ENCODE assay signal across 20 cellular contexts in genomic region chr6:43933111-43933885, GRCh38.
DNase-seq lines count a peak whose midpoint lies in the region; ATAC-seq and TF ChIP-seq lines count a peak whose summit lies in the region.
"Had no signal": no experiment of that assay in that cellular context is flagged by ENCODE, and none has a peak within 500 bp of the region (broad histone marks: within the 10 kb centered on the region; RNA-seq: fewer than 3 reads in every experiment).

No MANE protein-coding gene starts in this region.

- H3K4me3 ChIP-seq in cardiac muscle cell = no peak overlapping the region
- H3K4me3 ChIP-seq in heart right ventricle = no peak overlapping the region
- H3K4me3 ChIP-seq: A549, stomach had no signal

- H3K36me3 Mint-ChIP-seq in dendritic cell treated with granulocyte-macrophage colony-stimulating factor and Interleukin-4, amounts not matched to agents 40 ng/mL and 50 ng/mL, for 4 days (ENCODE audit: low read depth) = no peaks in the 10 kb centered on the region
- no peaks in the 10 kb centered on the region for H3K36me3 Mint-ChIP-seq in mesothelial cell of epicardium
- H3K36me3 Mint-ChIP-seq in type B pancreatic cell = no peaks in the 10 kb centered on the region
- H3K36me3 Mint-ChIP-seq: activated CD4-positive, alpha-beta memory T cell treated with anti-CD3 and anti-CD28 coated beads for 36 hours; naive thymus-derived CD4-positive, alpha-beta T cell had no signal

- H3K9me3 ChIP-seq in cardiac muscle cell (ENCODE audit: low read depth) = no peaks in the 10 kb centered on the region
- H3K9me3 ChIP-seq in heart right ventricle = no peaks in the 10 kb centered on the region
- H3K9me3 ChIP-seq: A549, stomach had no signal

- DNase-seq in cardiac muscle cell (ENCODE audit: low read depth in 1 of 2, low spot score in 1 of 2) (no peak), heart right ventricle (no peak), mesothelial cell of epicardium (ENCODE audit: low spot score in 2 of 2, unreplicated experiment in 2 of 2) (no peak), type B pancreatic cell (ENCODE audit: extremely low spot score, unreplicated experiment) (no peak), anterior cingulate cortex (lab: John Stamatoyannopoulos, UW) (no peak), OCI-M2 (lab: John Stamatoyannopoulos, UW; ENCODE audit: unreplicated experiment) (no peak)
- no peak for DNase-seq in central memory CD4-positive, alpha-beta T cell
- DNase-seq: activated CD4-positive, alpha-beta memory T cell treated with anti-CD3 and anti-CD28 coated beads for 36 hours; activated T-cell treated with anti-CD3 and anti-CD28 coated beads, Interleukin-2, amount 50 U/mL, for 4 hours; CD4-positive, alpha-beta T cell; DMS79 treated with DMSO at 0.1 percent for 48 hours; foreskin melanocyte; H9; naive thymus-derived CD4-positive, alpha-beta T cell; NCI-H1436; NCI-H2171 treated with DMSO at 0.1 percent for 48 hours; stomach had no signal

- TF ChIP-seq CTCF in cardiac muscle cell (IDR thresholded peaks at IDR 0.05; ENCODE audit: low read depth, low read length) = no peak
- TF ChIP-seq CTCF in heart right ventricle (IDR thresholded peaks at IDR 0.05) = no peak
- no peak for TF ChIP-seq CTCF in mesothelial cell of epicardium (IDR thresholded peaks at IDR 0.05; ENCODE audit: unreplicated experiment)
- no peak for TF ChIP-seq CTCF in type B pancreatic cell (conservative IDR thresholded peaks at IDR 0.05)

- no peak overlapping the region for H3K4me3 Mint-ChIP-seq in dendritic cell treated with granulocyte-macrophage colony-stimulating factor and Interleukin-4, amounts not matched to agents 40 ng/mL and 50 ng/mL, for 4 days
- H3K4me3 Mint-ChIP-seq in mesothelial cell of epicardium (no peak overlapping the region), type B pancreatic cell (peak overlapping the region; percentile 31)
- H3K4me3 Mint-ChIP-seq: activated CD4-positive, alpha-beta memory T cell treated with anti-CD3 and anti-CD28 coated beads for 36 hours; activated T-cell treated with anti-CD3 and anti-CD28 coated beads, Interleukin-2, amount 50 U/mL, for 4 hours; CD4-positive, alpha-beta T cell; naive thymus-derived CD4-positive, alpha-beta T cell; T-helper 1 cell treated with Interleukin-12 subunit alpha and Interleukin-12 subunit beta and Interleukin-4 antibody, amounts not matched to agents 30 μg/mL and 1 μg/mL, for 36 hours had no signal

- H3K9me3 Mint-ChIP-seq in dendritic cell treated with granulocyte-macrophage colony-stimulating factor and Interleukin-4, amounts not matched to agents 40 ng/mL and 50 ng/mL, for 4 days = no peaks in the 10 kb centered on the region
- H3K9me3 Mint-ChIP-seq in mesothelial cell of epicardium (no peaks in the 10 kb centered on the region), type B pancreatic cell (no peaks in the 10 kb centered on the region)
- H3K9me3 Mint-ChIP-seq: activated CD4-positive, alpha-beta memory T cell treated with anti-CD3 and anti-CD28 coated beads for 36 hours; activated T-cell treated with anti-CD3 and anti-CD28 coated beads, Interleukin-2, amount 50 U/mL, for 4 hours; CD4-positive, alpha-beta T cell; H9; naive thymus-derived CD4-positive, alpha-beta T cell; T-helper 1 cell treated with Interleukin-12 subunit alpha and Interleukin-12 subunit beta and Interleukin-4 antibody, amounts not matched to agents 30 μg/mL and 1 μg/mL, for 36 hours had no signal

- peaks cover 43% of the 10 kb centered on the region for H3K27me3 Mint-ChIP-seq in dendritic cell treated with granulocyte-macrophage colony-stimulating factor and Interleukin-4, amounts not matched to agents 40 ng/mL and 50 ng/mL, for 4 days
- H3K27me3 Mint-ChIP-seq in mesothelial cell of epicardium (ENCODE audit: low read depth) (peaks cover 59% of the 10 kb centered on the region), type B pancreatic cell (peaks cover 7% of the 10 kb centered on the region)
- H3K27me3 Mint-ChIP-seq: activated CD4-positive, alpha-beta memory T cell treated with anti-CD3 and anti-CD28 coated beads for 36 hours; CD4-positive, alpha-beta T cell had no signal

- WGBS in heart right ventricle, 2 donors = 77 to 80% methylated on average over 19 of the region's 19 CpGs

- H3K36me3 ChIP-seq in cardiac muscle cell = no peaks in the 10 kb centered on the region
- H3K36me3 ChIP-seq in heart right ventricle = no peaks in the 10 kb centered on the region
- H3K36me3 ChIP-seq: stomach had no signal

- H3K27ac Mint-ChIP-seq in dendritic cell treated with granulocyte-macrophage colony-stimulating factor and Interleukin-4, amounts not matched to agents 40 ng/mL and 50 ng/mL, for 4 days = peak overlapping the region; percentile 30
- H3K27ac Mint-ChIP-seq in mesothelial cell of epicardium = peak overlapping the region; percentile 67
- H3K27ac Mint-ChIP-seq in type B pancreatic cell = peak overlapping the region; percentile 30
- H3K27ac Mint-ChIP-seq: activated CD4-positive, alpha-beta memory T cell treated with anti-CD3 and anti-CD28 coated beads for 36 hours; CD4-positive, alpha-beta T cell; T-helper 1 cell treated with Interleukin-12 subunit alpha and Interleukin-12 subunit beta and Interleukin-4 antibody, amounts not matched to agents 30 μg/mL and 1 μg/mL, for 36 hours had no signal

- H3K4me1 ChIP-seq in cardiac muscle cell (ENCODE audit: low read depth) (peaks cover 38% of the 10 kb centered on the region), heart right ventricle (peaks cover 0 to 16% (median 6%) of the 10 kb centered on the region in 9 donors)
- H3K4me1 ChIP-seq: A549 had no signal

- intact Hi-C loops in heart right ventricle (cut with DNase I) = no loop called here
- intact Hi-C loops in dendritic cell treated with granulocyte-macrophage colony-stimulating factor and Interleukin-4, amounts not matched to agents 40 ng/mL and 50 ng/mL, for 4 days (cut with micrococcal nuclease) = no loop called here

- ATAC-seq in heart right ventricle = no peak
- ATAC-seq: A549; activated T-cell treated with anti-CD3 and anti-CD28 coated beads, Interleukin-2, amount 50 U/mL, for 4 hours; naive thymus-derived CD4-positive, alpha-beta T cell had no signal

- peaks cover 25% of the 10 kb centered on the region for H3K4me1 Mint-ChIP-seq in dendritic cell treated with granulocyte-macrophage colony-stimulating factor and Interleukin-4, amounts not matched to agents 40 ng/mL and 50 ng/mL, for 4 days (ENCODE audit: low read depth)
- H3K4me1 Mint-ChIP-seq in mesothelial cell of epicardium = peaks cover 33% of the 10 kb centered on the region
- H3K4me1 Mint-ChIP-seq in type B pancreatic cell (ENCODE audit: unreplicated experiment) = peaks cover 39% of the 10 kb centered on the region

- H3K27ac ChIP-seq in cardiac muscle cell (peak overlapping the region; percentile 16), heart right ventricle (no peak overlapping the region)
- H3K27ac ChIP-seq: A549, stomach had no signal

- H3K27me3 ChIP-seq in cardiac muscle cell (no peaks in the 10 kb centered on the region), heart right ventricle (no peaks in the 10 kb centered on the region)
- H3K27me3 ChIP-seq: stomach had no signal
